20 cellular contexts compared by ENCODE assay signal in genomic region chr12:45852508-45852907, GRCh38.
"Had no signal": no experiment of that assay in that cellular context is flagged by ENCODE, and none has a peak within 500 bp of the region (broad histone marks: within the 10 kb centered on the region; RNA-seq: fewer than 3 reads in every experiment).

No MANE protein-coding gene starts in this region.

- ATAC-seq: left lung; right lobe of liver; stimulated activated effector memory CD8-positive, alpha-beta T cell treated with anti-CD3 and anti-CD28 coated beads, Interleukin-12 subunit alpha, Interleukin-12 subunit beta, amount 100 ng/mL, for 72 hours; stimulated activated naive CD8-positive, alpha-beta T cell treated with anti-CD3 and anti-CD28 coated beads, Interleukin-15, Interleukin-2, amounts not matched to agents 100 U/mL and 50 U/mL, for 24 hours had no signal

- H3K27ac ChIP-seq: esophagus squamous epithelium, left lung, right lobe of liver, suprapubic skin, tibial artery, upper lobe of left lung, uterus had no signal

- DNase-seq: central memory CD4-positive, alpha-beta T cell; cortex of kidney; effector memory CD4-positive, alpha-beta T cell; esophagus squamous epithelium; foreskin melanocyte; islet precursor cell; mesenchymal stem cell; midbrain; nephron progenitor cell; right lobe of liver; stimulated activated CD4-positive, alpha-beta T cell treated with anti-CD3 and anti-CD28 coated beads, Interleukin-4, amount 100 ng/mL, for 1 hour; stimulated activated CD8-positive, alpha-beta memory T cell treated with anti-CD3 and anti-CD28 coated beads, Interleukin-4, amount 100 ng/mL, for 48 hours; stimulated activated naive CD8-positive, alpha-beta T cell treated with anti-CD3 and anti-CD28 coated beads, Interleukin-15, Interleukin-2, amounts not matched to agents 100 U/mL and 50 U/mL, for 24 hours; tibial artery; upper lobe of left lung; uterus had no signal

- H3K4me1 ChIP-seq: left lung, right lobe of liver, suprapubic skin, upper lobe of left lung, uterus had no signal

- H3K4me3 ChIP-seq: esophagus squamous epithelium, left lung, lung, right lobe of liver, suprapubic skin, tibial artery, upper lobe of left lung, uterus had no signal

- H3K36me3 ChIP-seq: uterus had no signal

- H3K27me3 ChIP-seq: esophagus squamous epithelium, left lung, right lobe of liver, suprapubic skin, tibial artery, upper lobe of left lung, uterus had no signal

- H3K9me3 ChIP-seq: esophagus squamous epithelium, left lung, right lobe of liver, suprapubic skin, tibial artery, upper lobe of left lung, uterus had no signal
